Comparison of ENCODE assay signal across 29 cellular contexts in the genomic region with DNA sequence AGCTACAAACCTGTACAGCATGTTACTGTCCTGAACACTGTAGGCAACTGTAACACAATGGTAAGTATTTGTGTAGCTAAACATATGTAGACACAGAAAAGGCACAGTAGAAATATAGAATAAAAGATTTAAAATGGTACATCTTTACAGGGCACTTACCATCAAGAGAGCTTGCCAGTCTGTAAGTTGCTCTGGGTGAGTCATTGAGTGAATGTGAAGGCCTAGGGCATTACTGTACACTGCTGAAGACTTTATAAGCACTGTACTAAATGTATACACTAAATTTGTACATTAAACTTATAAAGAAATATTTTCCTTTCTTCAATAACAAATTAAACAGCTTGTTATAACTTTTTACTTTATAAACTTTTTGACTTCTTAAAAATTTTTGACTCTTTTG. TPM values are rescaled to one million over a fixed set of nuclear protein-coding genes. Genes with fewer than 3 reads are reported as not detected.
DNase-seq lines count a peak whose midpoint lies in the region; ATAC-seq and TF ChIP-seq lines count a peak whose summit lies in the region.
"Had no signal": no experiment of that assay in that cellular context is flagged by ENCODE, and none has a peak within 500 bp of the region (broad histone marks: within the 10 kb centered on the region; RNA-seq: fewer than 3 reads in every experiment).

No MANE protein-coding gene starts in this region.

- H3K4ac ChIP-seq in mesenchymal stem cell (ENCODE audit: low read depth in 1 of 2, low read length in 2 of 2) = no peak overlapping the region

- H2BK15ac ChIP-seq in mesenchymal stem cell (ENCODE audit: low read depth, poor library complexity, severe bottlenecking) = no peak overlapping the region

- H3K27me3 ChIP-seq in GM23248 (replicated peaks; ENCODE audit: insufficient read depth) (no peaks in the 10 kb centered on the region; the same call in 1 of the 2 replicates), PC-3 (ENCODE audit: low read length) (no peaks in the 10 kb centered on the region), mesenchymal stem cell (ENCODE audit: control insufficient read depth in 1 of 2, insufficient read depth in 1 of 2, low read length in 2 of 2) (peaks cover 0 to 4% of the 10 kb centered on the region in 2 experiments), neural progenitor cell (no peaks in the 10 kb centered on the region)
- H3K27me3 ChIP-seq: cardiac muscle cell, right lobe of liver, tibial artery had no signal

- H3K4me3 Mint-ChIP-seq in endothelial cell (ENCODE audit: unreplicated experiment) (no peak overlapping the region), neural progenitor cell (no peak overlapping the region)
- H3K4me3 Mint-ChIP-seq: activated CD4-positive, alpha-beta memory T cell treated with anti-CD3 and anti-CD28 coated beads, Interleukin-2, amount 10 ng/mL, durations not matched to agents 7 days and 5 days; activated naive CD4-positive, alpha-beta T cell treated with anti-CD3 and anti-CD28 coated beads, Interleukin-2, amount 10 ng/mL, durations not matched to agents 7 days and 5 days; IgD-negative memory B cell had no signal

- no peaks in the 10 kb centered on the region for H3K79me2 ChIP-seq in GM23248 (ENCODE audit: insufficient read depth)
- H3K79me2 ChIP-seq in PC-3 (ENCODE audit: low read length) = peaks cover 10% of the 10 kb centered on the region
- no peaks in the 10 kb centered on the region for H3K79me2 ChIP-seq in neural progenitor cell (ENCODE audit: low read depth)

- no peak overlapping the region for H3K23ac ChIP-seq in mesenchymal stem cell (ENCODE audit: low read length in 2 of 2)

- H3K79me1 ChIP-seq in mesenchymal stem cell (replicated peaks; ENCODE audit: low read length, poor library complexity, severe bottlenecking) = no peaks in the 10 kb centered on the region

- H3K9ac ChIP-seq in GM23248 (no peak overlapping the region), PC-3 (ENCODE audit: low read length) (no peak overlapping the region), mesenchymal stem cell (ENCODE audit: low read length) (no peak overlapping the region), neural progenitor cell (no peak overlapping the region)

- BruUV-seq in PC-3 (replicated peaks; lab: Mats Ljungman, UMichigan) = no TSS peak

- no peak for TF ChIP-seq CTCF in PC-3 (conservative IDR thresholded peaks at IDR 0.05; ENCODE audit: low read depth, low read length)
- TF ChIP-seq CTCF in endothelial cell (IDR thresholded peaks at IDR 0.05; ENCODE audit: unreplicated experiment) = no peak
- no peak for TF ChIP-seq CTCF in neural progenitor cell (IDR thresholded peaks at IDR 0.05)

- H3K36me3 ChIP-seq in GM23248 (ENCODE audit: low read depth) = no peaks in the 10 kb centered on the region
- no peaks in the 10 kb centered on the region for H3K36me3 ChIP-seq in PC-3 (ENCODE audit: low read depth, low read length)
- no peaks in the 10 kb centered on the region for H3K36me3 ChIP-seq in mesenchymal stem cell (ENCODE audit: control insufficient read depth in 1 of 2, insufficient read depth in 2 of 2, low read depth in 1 of 2, low read length in 2 of 2)
- H3K36me3 ChIP-seq in neural progenitor cell = no peaks in the 10 kb centered on the region
- H3K36me3 ChIP-seq: cardiac muscle cell, left ventricle myocardium inferior, right lobe of liver, tibial artery had no signal

- H3K4me1 ChIP-seq in GM23248 (ENCODE audit: insufficient read depth) (0 out of 2 replicates have a peak, but pooled peaks cover 9% of the 10 kb centered on the region), PC-3 (ENCODE audit: insufficient read depth, low read length) (peaks cover 40% of the 10 kb centered on the region), mesenchymal stem cell (ENCODE audit: control insufficient read depth, insufficient read depth, low read depth, low read length) (peaks cover 1% of the 10 kb centered on the region), neural progenitor cell (peaks cover 7% of the 10 kb centered on the region)
- H3K4me1 ChIP-seq: tibial artery had no signal

- H4K91ac ChIP-seq in mesenchymal stem cell (ENCODE audit: low read length) = no peak overlapping the region

- H3K27ac ChIP-seq in GM23248 (no peak overlapping the region), PC-3 (ENCODE audit: low read length) (no peak overlapping the region), mesenchymal stem cell (ENCODE audit: low read length, poor library complexity, severe bottlenecking) (no peak overlapping the region), neural progenitor cell (no peak overlapping the region)
- H3K27ac ChIP-seq: cardiac muscle cell, coronary artery, left ventricle myocardium inferior, right lobe of liver, tibial artery had no signal

- intact Hi-C loops in PC-3 (cut with micrococcal nuclease) = no loop called here

- H3K27me3 Mint-ChIP-seq in endothelial cell (ENCODE audit: unreplicated experiment) = no peaks in the 10 kb centered on the region
- no peaks in the 10 kb centered on the region for H3K27me3 Mint-ChIP-seq in neural progenitor cell (ENCODE audit: insufficient read depth, low read depth)
- H3K27me3 Mint-ChIP-seq: activated CD4-positive, alpha-beta memory T cell treated with anti-CD3 and anti-CD28 coated beads, Interleukin-2, amount 10 ng/mL, durations not matched to agents 7 days and 5 days; IgD-negative memory B cell had no signal

- no peaks in the 10 kb centered on the region for H4K20me1 ChIP-seq in GM23248 (ENCODE audit: insufficient read depth)
- no peaks in the 10 kb centered on the region for H4K20me1 ChIP-seq in PC-3 (ENCODE audit: low read length)
- H4K20me1 ChIP-seq in neural progenitor cell (ENCODE audit: low read depth) = no peaks in the 10 kb centered on the region

- H3K9me3 ChIP-seq in GM23248 (ENCODE audit: low read depth) (no peaks in the 10 kb centered on the region), PC-3 (ENCODE audit: low read length) (no peaks in the 10 kb centered on the region), mesenchymal stem cell (ENCODE audit: control insufficient read depth, low read length) (no peaks in the 10 kb centered on the region), neural progenitor cell (ENCODE audit: low read depth) (no peaks in the 10 kb centered on the region)
- H3K9me3 ChIP-seq: left ventricle myocardium inferior, right lobe of liver, tibial artery had no signal

- no peak overlapping the region for H3K14ac ChIP-seq in mesenchymal stem cell (ENCODE audit: low read length in 2 of 2)

- H4K8ac ChIP-seq in mesenchymal stem cell (ENCODE audit: low read length) = no peak overlapping the region

- H3K4me3 ChIP-seq in GM23248 = no peak overlapping the region
- no peak overlapping the region for H3K4me3 ChIP-seq in PC-3 (ENCODE audit: low read length)
- H3K4me3 ChIP-seq in mesenchymal stem cell (ENCODE audit: insufficient read depth in 1 of 2, low read depth in 1 of 2, low read length in 2 of 2) = no peak overlapping the region
- no peak overlapping the region for H3K4me3 ChIP-seq in neural progenitor cell
- H3K4me3 ChIP-seq: cardiac muscle cell, coronary artery, left ventricle myocardium inferior, right lobe of liver, tibial artery had no signal

- H3K18ac ChIP-seq in mesenchymal stem cell (ENCODE audit: low read depth in 1 of 2, low read length in 2 of 2) = no peak overlapping the region

- POLR2A ChIA-PET in PC-3 (lab: Charles Lee; ENCODE audit: unreplicated experiment) = interaction anchor here (0.7 kb wide), 1 partner anchor 42 kb away, joined by 3 read pairs; no protein-coding TSS in a partner anchor

- peak; percentile 73 for ATAC-seq in PC-3
- ATAC-seq in HG02623 (IDR thresholded peaks at IDR 0.05; ENCODE audit: unreplicated experiment) = no peak
- ATAC-seq: HCT116, right lobe of liver had no signal

- H3K4me1 Mint-ChIP-seq in endothelial cell (ENCODE audit: unreplicated experiment) (peaks cover 19% of the 10 kb centered on the region), neural progenitor cell (peaks cover 14% of the 10 kb centered on the region)

- H2AK5ac ChIP-seq in mesenchymal stem cell (ENCODE audit: low read length, severe bottlenecking) = no peak overlapping the region

- H3K9me3 Mint-ChIP-seq in endothelial cell (ENCODE audit: unreplicated experiment) (no peaks in the 10 kb centered on the region), neural progenitor cell (no peaks in the 10 kb centered on the region)
- H3K9me3 Mint-ChIP-seq: activated CD4-positive, alpha-beta memory T cell treated with anti-CD3 and anti-CD28 coated beads, Interleukin-2, amount 10 ng/mL, durations not matched to agents 7 days and 5 days; IgD-negative memory B cell had no signal

- no peak overlapping the region for H2BK5ac ChIP-seq in mesenchymal stem cell (ENCODE audit: low read depth, low read length, poor library complexity, severe bottlenecking)

- H3K27ac Mint-ChIP-seq in endothelial cell (ENCODE audit: unreplicated experiment) = no peak overlapping the region
- no peak overlapping the region for H3K27ac Mint-ChIP-seq in neural progenitor cell
- H3K27ac Mint-ChIP-seq: activated naive CD4-positive, alpha-beta T cell treated with anti-CD3 and anti-CD28 coated beads, Interleukin-2, amount 10 ng/mL, durations not matched to agents 7 days and 5 days; progenitor cell of endocrine pancreas had no signal

- in situ Hi-C loops in GM23248 (cut with MboI) = no loop called here

- peak; percentile 47 for DNase-seq in GM23248
- DNase-seq in PC-3 = peak; percentile 63
- peak; percentile 2 for DNase-seq in amniotic epithelial cell (ENCODE audit: low read depth)
- DNase-seq in mesenchymal stem cell = peak; percentile 51
- DNase-seq in endothelial cell (ENCODE audit: low spot score) = no peak
- DNase-seq in neural progenitor cell (ENCODE audit: low spot score) = no peak
- DNase-seq in A172 (ENCODE audit: low spot score) = no peak
- DNase-seq: activated CD4-positive, alpha-beta memory T cell treated with anti-CD3 and anti-CD28 coated beads, Interleukin-2, amount 10 ng/mL, durations not matched to agents 7 days and 5 days; activated CD4-positive, alpha-beta T cell treated with anti-CD3 and anti-CD28 coated beads for 1 hour; activated CD8-positive, alpha-beta memory T cell treated with anti-CD3 and anti-CD28 coated beads, Interleukin-2, amount 50 U/mL, for 4 hours; activated naive CD4-positive, alpha-beta T cell treated with anti-CD3 and anti-CD28 coated beads, Interleukin-2, amount 10 ng/mL, durations not matched to agents 7 days and 5 days; CD4-positive, alpha-beta memory T cell; effector CD8-positive, alpha-beta T cell; islet precursor cell; left ventricle myocardium inferior; NCI-H1105; NCI-H2029; NCI-H526 treated with DMSO at 0.1 percent for 48 hours; NK-92 treated with Interleukin-12 subunit alpha and Interleukin-12 subunit beta, amount 100 ng/mL, for 24 hours; right lobe of liver; SHP77; stimulated activated CD8-positive, alpha-beta memory T cell treated with anti-CD3 and anti-CD28 coated beads, Interleukin-4, amount 100 ng/mL, for 48 hours; tibial artery had no signal

- H2AFZ ChIP-seq in GM23248 (no peak overlapping the region), PC-3 (ENCODE audit: low read length) (no peak overlapping the region), mesenchymal stem cell (ENCODE audit: low read depth, low read length) (no peak overlapping the region), neural progenitor cell (replicated peaks) (no peak overlapping the region)

- H3K4me2 ChIP-seq in GM23248 (ENCODE audit: unreplicated experiment) = no peak overlapping the region
- H3K4me2 ChIP-seq in PC-3 (ENCODE audit: low read length) = no peak overlapping the region
- no peak overlapping the region for H3K4me2 ChIP-seq in mesenchymal stem cell (ENCODE audit: low read length, poor library complexity, severe bottlenecking)
- H3K4me2 ChIP-seq in neural progenitor cell = no peak overlapping the region

- H3F3A ChIP-seq in GM23248 (ENCODE audit: insufficient read depth) = no peaks in the 10 kb centered on the region
- H3F3A ChIP-seq in PC-3 (ENCODE audit: low read length, unreplicated experiment) = no peaks in the 10 kb centered on the region
- H3F3A ChIP-seq in neural progenitor cell (ENCODE audit: low read depth) = peaks cover 2% of the 10 kb centered on the region

- no peaks in the 10 kb centered on the region for H3K36me3 Mint-ChIP-seq in endothelial cell (ENCODE audit: low read depth, unreplicated experiment)
- no peaks in the 10 kb centered on the region for H3K36me3 Mint-ChIP-seq in neural progenitor cell

- H2BK120ac ChIP-seq in mesenchymal stem cell (ENCODE audit: low read depth, low read length) = no peak overlapping the region

- H3K9me2 ChIP-seq in GM23248 (ENCODE audit: insufficient read depth) (no peaks in the 10 kb centered on the region), PC-3 (replicated peaks; ENCODE audit: low read length) (no peaks in the 10 kb centered on the region)

- CTCF ChIA-PET in PC-3 (lab: Charles Lee) = no interaction called here

- no peak overlapping the region for H2BK12ac ChIP-seq in mesenchymal stem cell (ENCODE audit: low read length in 2 of 2)

RNA-seq across cellular contexts. Expression of gene ADRB2, which starts 20.5 kb away (rescaled TPM):
- total RNA-seq in GM23248 (2014; rRNA removed; shearing (Covaris generic)) = 0.65 TPM in 1 of 2 replicates, not detected in the other
- polyA plus RNA-seq in GM23248 (2016; fragmentation: Nextera tagmentation; extraction: Ambion mirVana) = 0.09 and 0.19 TPM in 2 replicates
- total RNA-seq in PC-3 (2014; rRNA removed) (41.1 and 42.1 TPM in 2 replicates), endothelial cell (ENCODE audit: unreplicated experiment) (0.36 TPM), neural progenitor cell (ENCODE audit: low replicate concordance) (0.32 and 0.40 TPM in 2 replicates)
- 0.87 TPM for polyA plus RNA-seq in mesenchymal stem cell (2013, experiment 1 of 2)
- polyA plus RNA-seq in mesenchymal stem cell (2013, experiment 2 of 2) = 0.89 TPM
- 0.17 and 0.45 TPM in 2 replicates for total RNA-seq in A172 (2014; rRNA removed; shearing (Covaris generic))

Comparison
In these comparisons a context has a peak if more than half of its experiments do, and no peak if none do; other contexts are left out.
1. DNase-seq: peak in GM23248 (single experiment), PC-3 (single experiment), amniotic epithelial cell (single experiment) and mesenchymal stem cell (single experiment); none in endothelial cell (single experiment), neural progenitor cell (single experiment) and A172 (single experiment).
2. RNA of gene ADRB2, which starts 20.5 kb away (total RNA-seq): 41.1 to 42.1 TPM in PC-3; 0.65 TPM in GM23248, 0.17 to 0.45 TPM in A172, 0.36 TPM in endothelial cell (single experiment) and 0.32 to 0.40 TPM in neural progenitor cell; every median in the first group is over 10 times any median in the second.